In genomic region chr15:67783303-67783702, GRCh38 we compare ENCODE assay signal across 9 cellular contexts.
DNase-seq lines count a peak whose midpoint lies in the region; ATAC-seq and FAIRE-seq lines count a peak whose summit lies in the region.
"Had no signal": no experiment of that assay in that cellular context is flagged by ENCODE, and none has a peak within 500 bp of the region (broad histone marks: within the 10 kb centered on the region; RNA-seq: fewer than 3 reads in every experiment).

No MANE protein-coding gene starts in this region.

- H3K9me3 Mint-ChIP-seq in T-helper 1 cell treated with Interleukin-12 subunit alpha and Interleukin-12 subunit beta and Interleukin-4 antibody, amounts not matched to agents 30 μg/mL and 1 μg/mL, for 36 hours, result no peaks in the 10 kb centered on the region

- no peak overlapping the region for H3K4me3 ChIP-seq in effector memory CD4-positive, alpha-beta T cell (ENCODE audit: insufficient read depth, low read depth, low read length, poor library complexity, severe bottlenecking)
- H3K4me3 ChIP-seq: skin epidermis had no signal

- H3K36me3 Mint-ChIP-seq in T-helper 1 cell treated with Interleukin-12 subunit alpha and Interleukin-12 subunit beta and Interleukin-4 antibody, amounts not matched to agents 30 μg/mL and 1 μg/mL, for 36 hours (ENCODE audit: low read depth), result peaks cover 4% of the 10 kb centered on the region

- no peak overlapping the region for H3K27ac ChIP-seq in effector memory CD4-positive, alpha-beta T cell (ENCODE audit: insufficient read depth, low read length, poor library complexity, severe bottlenecking)
- H3K27ac ChIP-seq: skin epidermis had no signal

- no peaks in the 10 kb centered on the region for H3K27me3 ChIP-seq in effector memory CD4-positive, alpha-beta T cell (replicated peaks; ENCODE audit: control insufficient read depth, insufficient read depth, low read length, poor library complexity, severe bottlenecking)

- ATAC-seq in HG02981 (IDR thresholded peaks at IDR 0.05; ENCODE audit: unreplicated experiment), result peak; percentile 73
- ATAC-seq in GM21526 (IDR thresholded peaks at IDR 0.05; ENCODE audit: low FRiP score, unreplicated experiment), result no peak

- no peaks in the 10 kb centered on the region for H3K9me3 ChIP-seq in effector memory CD4-positive, alpha-beta T cell (ENCODE audit: control insufficient read depth, low read length)

- H3K36me3 ChIP-seq in effector memory CD4-positive, alpha-beta T cell (ENCODE audit: control insufficient read depth, insufficient read depth, low read length), result no peaks in the 10 kb centered on the region

- H3K4me3 Mint-ChIP-seq in T-helper 1 cell treated with Interleukin-12 subunit alpha and Interleukin-12 subunit beta and Interleukin-4 antibody, amounts not matched to agents 30 μg/mL and 1 μg/mL, for 36 hours, result peak overlapping the region; percentile 38

- H3K4me1 Mint-ChIP-seq in T-helper 1 cell treated with Interleukin-12 subunit alpha and Interleukin-12 subunit beta and Interleukin-4 antibody, amounts not matched to agents 30 μg/mL and 1 μg/mL, for 36 hours (ENCODE audit: low read depth), result peaks cover 19% of the 10 kb centered on the region

- peak overlapping the region; percentile 50 for H3K27ac Mint-ChIP-seq in T-helper 1 cell treated with Interleukin-12 subunit alpha and Interleukin-12 subunit beta and Interleukin-4 antibody, amounts not matched to agents 30 μg/mL and 1 μg/mL, for 36 hours

- DNase-seq in GM18507 (ENCODE audit: extremely low spot score, insufficient read length, low read depth), result peak; percentile 36
- DNase-seq in effector memory CD4-positive, alpha-beta T cell, result peak in 2 of 3 donors; percentile 5 to 32
- no peak for DNase-seq in medulla oblongata (ENCODE audit: extremely low spot score)
- no peak for DNase-seq in NCI-H2227 (lab: John Stamatoyannopoulos, UW; ENCODE audit: unreplicated experiment)
- no peak for DNase-seq in SW 1271 (lab: John Stamatoyannopoulos, UW)

- FAIRE-seq in GM18507 (lab: Jason Lieb, UNC), result peak; percentile 94

- H3K27me3 Mint-ChIP-seq in T-helper 1 cell treated with Interleukin-12 subunit alpha and Interleukin-12 subunit beta and Interleukin-4 antibody, amounts not matched to agents 30 μg/mL and 1 μg/mL, for 36 hours (ENCODE audit: low read depth), result no peaks in the 10 kb centered on the region

- peaks cover 7% of the 10 kb centered on the region for H3K4me1 ChIP-seq in effector memory CD4-positive, alpha-beta T cell (ENCODE audit: control insufficient read depth, insufficient read depth, low read length, poor library complexity, severe bottlenecking)

Comparison
In these comparisons a context has a peak if more than half of its experiments do, and no peak if none do; other contexts are left out.
1. DNase-seq: peak in GM18507 (single experiment) and effector memory CD4-positive, alpha-beta T cell (2 of 3); none in medulla oblongata (single experiment), NCI-H2227 (single experiment) and SW 1271 (0 of 2).